11 cellular contexts compared by ENCODE assay signal in genomic region chr21:14453964-14454641, GRCh38.
DNase-seq lines count a peak whose midpoint lies in the region; ATAC-seq and TF ChIP-seq lines count a peak whose summit lies in the region.
"Had no signal": no experiment of that assay in that cellular context is flagged by ENCODE, and none has a peak within 500 bp of the region (broad histone marks: within the 10 kb centered on the region; RNA-seq: fewer than 3 reads in every experiment).

No MANE protein-coding gene starts in this region.

- peaks cover 20% of the 10 kb centered on the region for H3F3A ChIP-seq in Loucy (ENCODE audit: low read depth)

- no peaks in the 10 kb centered on the region for H3K27me3 Mint-ChIP-seq in HFFc6 (ENCODE audit: insufficient read depth)
- H3K27me3 Mint-ChIP-seq: T-cell had no signal

- H3K27ac Mint-ChIP-seq in HFFc6 = no peak overlapping the region
- H3K27ac Mint-ChIP-seq: T-cell had no signal

- no peak overlapping the region for H3K23ac ChIP-seq in mesendoderm (ENCODE audit: low read length)

- no peak overlapping the region for H3K4ac ChIP-seq in mesendoderm (ENCODE audit: low read depth, low read length)

- no peak overlapping the region for H3K4me3 Mint-ChIP-seq in HFFc6
- H3K4me3 Mint-ChIP-seq: T-cell had no signal

- DNase-seq in mesendoderm (peak; percentile 55), HFFc6 (no peak), NCI-H524 treated with DMSO at 0.1 percent for 48 hours (lab: John Stamatoyannopoulos, UW) (no peak)
- no peak for DNase-seq in stimulated activated naive CD4-positive, alpha-beta T cell (lab: John Stamatoyannopoulos, UW)
- DNase-seq: NCI-H2029 treated with DMSO at 0.1 percent for 48 hours, T-cell had no signal

- no peak overlapping the region for H2BK5ac ChIP-seq in mesendoderm (ENCODE audit: low read length)

- no peaks in the 10 kb centered on the region for H3K36me3 Mint-ChIP-seq in HFFc6 (ENCODE audit: low read depth)
- H3K36me3 Mint-ChIP-seq: T-cell had no signal

- H3K4me1 Mint-ChIP-seq in HFFc6 (ENCODE audit: low read depth) = no peaks in the 10 kb centered on the region

- no peaks in the 10 kb centered on the region for H3K79me2 ChIP-seq in Loucy (ENCODE audit: insufficient read depth, low read length)
- H3K79me2 ChIP-seq in mesendoderm (ENCODE audit: control insufficient read depth, insufficient read depth, low read length) = no peaks in the 10 kb centered on the region

- H3K36me3 ChIP-seq in Loucy (ENCODE audit: insufficient read depth, low read length) (no peaks in the 10 kb centered on the region), mesendoderm (ENCODE audit: control insufficient read depth, insufficient read depth, low read length) (no peaks in the 10 kb centered on the region)
- H3K36me3 ChIP-seq: suprapubic skin had no signal

- H3K56ac ChIP-seq in mesendoderm (ENCODE audit: low read length) = no peak overlapping the region

- no peak overlapping the region for H3K18ac ChIP-seq in mesendoderm (ENCODE audit: low read length)

- no peak overlapping the region for H2BK15ac ChIP-seq in mesendoderm (replicated peaks; ENCODE audit: low read depth)

- H3K9me3 ChIP-seq in Loucy (ENCODE audit: insufficient read depth, low read depth, low read length) = no peaks in the 10 kb centered on the region
- H3K9me3 ChIP-seq: suprapubic skin had no signal

- H2AK5ac ChIP-seq in mesendoderm (ENCODE audit: low read length) = no peak overlapping the region

- H2AFZ ChIP-seq in Loucy (ENCODE audit: low read length) = peak overlapping the region; percentile 44

- TF ChIP-seq CTCF in Loucy (conservative IDR thresholded peaks at IDR 0.05; ENCODE audit: low read length) (no peak), HFFc6 (IDR thresholded peaks at IDR 0.05) (no peak)

- H3K9ac ChIP-seq in Loucy (ENCODE audit: low read depth, low read length, poor library complexity, severe bottlenecking) = peak overlapping the region; percentile 51
- H3K9ac ChIP-seq in mesendoderm (ENCODE audit: low read length) = no peak overlapping the region

- H4K5ac ChIP-seq in mesendoderm (ENCODE audit: low read length) = no peak overlapping the region

- WGBS in mesendoderm (ENCODE audit: extremely low coverage, insufficient coverage, low lambda C conversion rate) = no CpG with 5 or more reads among the region's 7 CpGs

- H3K4me2 ChIP-seq in Loucy (ENCODE audit: low read depth, low read length, poor library complexity, severe bottlenecking) (peak overlapping the region; percentile 64), mesendoderm (ENCODE audit: low read length) (no peak overlapping the region)

- no peaks in the 10 kb centered on the region for H3K79me1 ChIP-seq in mesendoderm (ENCODE audit: low read length)

- H4K20me1 ChIP-seq in Loucy (ENCODE audit: insufficient read depth, low read length, poor library complexity, severe bottlenecking) = no peaks in the 10 kb centered on the region

- peaks cover 50% of the 10 kb centered on the region for H3K4me1 ChIP-seq in Loucy (ENCODE audit: insufficient read depth, low read length, poor library complexity, severe bottlenecking)
- peaks cover 2% of the 10 kb centered on the region for H3K4me1 ChIP-seq in mesendoderm (ENCODE audit: control insufficient read depth, low read depth, low read length)
- H3K4me1 ChIP-seq: suprapubic skin had no signal

- no peak overlapping the region for H3K27ac ChIP-seq in mesendoderm (ENCODE audit: low read depth, low read length)
- H3K27ac ChIP-seq: skin epidermis, suprapubic skin had no signal

- H2BK120ac ChIP-seq in mesendoderm (ENCODE audit: low read depth, low read length) = no peak overlapping the region

- no peaks in the 10 kb centered on the region for H3K9me2 ChIP-seq in Loucy (replicated peaks; ENCODE audit: low read depth, low read length)

- ATAC-seq in GM19023 (IDR thresholded peaks at IDR 0.05; ENCODE audit: unreplicated experiment) = peak; percentile 33
- peak; percentile 4 for ATAC-seq in HG02610 (IDR thresholded peaks at IDR 0.05; ENCODE audit: unreplicated experiment)

- H3K9me3 Mint-ChIP-seq in HFFc6 = peaks cover 3% of the 10 kb centered on the region
- H3K9me3 Mint-ChIP-seq: T-cell had no signal

- H3K4me3 ChIP-seq in Loucy (ENCODE audit: low read length, poor library complexity, severe bottlenecking) (peak overlapping the region; percentile 45), mesendoderm (ENCODE audit: low read length) (no peak overlapping the region)
- H3K4me3 ChIP-seq: skin epidermis, suprapubic skin had no signal

- no peak overlapping the region for H4K8ac ChIP-seq in mesendoderm (ENCODE audit: low read depth, low read length)

- H3K27me3 ChIP-seq in Loucy (ENCODE audit: insufficient read depth, low read length, poor library complexity, severe bottlenecking) = no peaks in the 10 kb centered on the region
- no peaks in the 10 kb centered on the region for H3K27me3 ChIP-seq in mesendoderm (ENCODE audit: insufficient read depth, low read length, poor library complexity)
- H3K27me3 ChIP-seq: suprapubic skin had no signal
